10 cellular contexts compared by ENCODE assay signal in the genomic region with DNA sequence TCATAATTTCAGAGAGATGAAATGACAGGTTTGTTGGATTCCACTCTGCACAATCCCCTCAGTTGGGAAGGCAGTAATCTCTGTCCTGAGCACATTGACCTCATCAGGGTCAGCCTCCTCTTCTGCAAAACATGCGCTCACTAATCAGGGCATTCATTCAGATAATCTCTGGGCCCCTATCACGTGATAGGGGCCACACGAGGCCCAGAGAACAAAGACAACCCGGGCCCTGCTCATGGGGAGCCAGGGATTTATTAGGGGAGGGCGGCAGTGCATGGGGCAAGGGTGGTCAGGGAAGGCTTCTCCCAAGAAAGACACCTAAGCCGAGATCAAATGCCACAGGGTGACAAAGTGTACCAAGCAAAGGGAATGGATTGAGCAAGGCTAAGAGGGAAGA. TPM values are rescaled to one million over a fixed set of nuclear protein-coding genes. Genes with fewer than 3 reads are reported as not detected.
DNase-seq lines count a peak whose midpoint lies in the region; ATAC-seq and TF ChIP-seq lines count a peak whose summit lies in the region.
"Had no signal": no experiment of that assay in that cellular context is flagged by ENCODE, and none has a peak within 500 bp of the region (broad histone marks: within the 10 kb centered on the region; RNA-seq: fewer than 3 reads in every experiment).

No MANE protein-coding gene starts in this region.

- H3K27ac Mint-ChIP-seq in stimulated activated naive CD8-positive, alpha-beta T cell treated with anti-CD3 and anti-CD28 coated beads, Interleukin-15, Interleukin-2, amounts not matched to agents 100 ng/mL and 50 ng/mL, for 24 hours: peak overlapping the region; percentile 96
- peak overlapping the region; percentile 62 to 97 (median 94) for H3K27ac Mint-ChIP-seq in brain

- H3K27ac ChIP-seq in mesodermal cell (ENCODE audit: low read depth, low read length, severe bottlenecking): no peak overlapping the region
- H3K27ac ChIP-seq in vagina: peak overlapping the region; percentile 95

- H3K4me1 Mint-ChIP-seq in stimulated activated naive CD8-positive, alpha-beta T cell treated with anti-CD3 and anti-CD28 coated beads, Interleukin-15, Interleukin-2, amounts not matched to agents 100 ng/mL and 50 ng/mL, for 24 hours (ENCODE audit: low read depth): peaks cover 73% of the 10 kb centered on the region
- peaks cover 50% of the 10 kb centered on the region for H3K4me1 Mint-ChIP-seq in brain

- ATAC-seq in stimulated activated naive CD8-positive, alpha-beta T cell treated with anti-CD3 and anti-CD28 coated beads, Interleukin-15, Interleukin-2, amounts not matched to agents 100 U/mL and 50 U/mL, for 24 hours: no peak
- ATAC-seq in HG03432 (IDR thresholded peaks at IDR 0.05; ENCODE audit: unreplicated experiment): no peak

- H3K9me3 ChIP-seq in mesodermal cell (ENCODE audit: control insufficient read depth, low read length): no peaks in the 10 kb centered on the region
- no peaks in the 10 kb centered on the region for H3K9me3 ChIP-seq in vagina

- H3K4me3 Mint-ChIP-seq in stimulated activated naive CD8-positive, alpha-beta T cell treated with anti-CD3 and anti-CD28 coated beads, Interleukin-15, Interleukin-2, amounts not matched to agents 100 ng/mL and 50 ng/mL, for 24 hours: peak overlapping the region; percentile 96
- H3K4me3 Mint-ChIP-seq in brain: peak overlapping the region; percentile 90 to 96 (median 93)

- H3K4me1 ChIP-seq in mesodermal cell (ENCODE audit: control insufficient read depth, insufficient read depth, low read length, poor library complexity, severe bottlenecking) (peaks cover 23% of the 10 kb centered on the region), vagina (peaks cover 55% of the 10 kb centered on the region)

- no peaks in the 10 kb centered on the region for H3K9me3 Mint-ChIP-seq in stimulated activated naive CD8-positive, alpha-beta T cell treated with anti-CD3 and anti-CD28 coated beads, Interleukin-15, Interleukin-2, amounts not matched to agents 100 ng/mL and 50 ng/mL, for 24 hours
- peaks cover 0 to 6% (median 0%) of the 10 kb centered on the region in 5 experiments for H3K9me3 Mint-ChIP-seq in brain

- no peaks in the 10 kb centered on the region for H3K27me3 ChIP-seq in vagina

- H3K36me3 ChIP-seq in mesodermal cell (ENCODE audit: control insufficient read depth, insufficient read depth, low read length) (peaks cover 44% of the 10 kb centered on the region), vagina (no peaks in the 10 kb centered on the region)

- intact Hi-C loops in vagina (cut with DNase I): no loop called here

- H3K36me3 Mint-ChIP-seq in stimulated activated naive CD8-positive, alpha-beta T cell treated with anti-CD3 and anti-CD28 coated beads, Interleukin-15, Interleukin-2, amounts not matched to agents 100 ng/mL and 50 ng/mL, for 24 hours (ENCODE audit: low read depth): peaks cover 41% of the 10 kb centered on the region
- H3K36me3 Mint-ChIP-seq in brain: peaks cover 10% of the 10 kb centered on the region

- peak overlapping the region; percentile 66 for H3K4me3 ChIP-seq in mesodermal cell (ENCODE audit: extremely low read depth, insufficient read depth, low read length, poor library complexity, severe bottlenecking)
- peak overlapping the region; percentile 84 to 89 for H3K4me3 ChIP-seq in vagina

- no peaks in the 10 kb centered on the region for H3K27me3 Mint-ChIP-seq in stimulated activated naive CD8-positive, alpha-beta T cell treated with anti-CD3 and anti-CD28 coated beads, Interleukin-15, Interleukin-2, amounts not matched to agents 100 ng/mL and 50 ng/mL, for 24 hours
- H3K27me3 Mint-ChIP-seq in brain: no peaks in the 10 kb centered on the region

- no peak for TF ChIP-seq POLR2A in vagina (IDR thresholded peaks at IDR 0.05)

- no peak for TF ChIP-seq CTCF in brain (conservative IDR thresholded peaks at IDR 0.05)
- TF ChIP-seq CTCF in vagina (IDR thresholded peaks at IDR 0.05): no peak

- WGBS in mesodermal cell (ENCODE audit: insufficient coverage in 2 of 2), 2 experiments: 94 to 98% methylated on average over 6 of the region's 6 CpGs

- no peak for DNase-seq in stimulated activated naive CD8-positive, alpha-beta T cell treated with anti-CD3 and anti-CD28 coated beads, Interleukin-15, Interleukin-2, amounts not matched to agents 100 U/mL and 50 U/mL, for 24 hours
- no peak for DNase-seq in vagina (ENCODE audit: extremely low spot score in 2 of 2)
- DNase-seq in central memory CD4-positive, alpha-beta T cell: no peak
- no peak for DNase-seq in KG1 (lab: John Stamatoyannopoulos, UW)
- DNase-seq: stimulated activated CD4-positive, alpha-beta T cell treated with anti-CD3 and anti-CD28 coated beads, Interleukin-4, amount 100 ng/mL, for 24 hours had no signal

RNA-seq across cellular contexts. Expression of a gene that starts 1.1 kb away (rescaled TPM):
- 56.6 TPM for polyA plus RNA-seq in brain (ENCODE audit: insufficient read depth, low read depth, low replicate concordance)
- polyA plus RNA-seq in mesodermal cell (2013, experiment 1 of 2): 8.6 TPM
- 9.0 TPM for polyA plus RNA-seq in mesodermal cell (2013, experiment 2 of 2)
- 16.7 TPM for total RNA-seq in vagina

RNA-seq across cellular contexts. Expression of a gene that starts 1.6 kb away (rescaled TPM):
- 385 TPM for polyA plus RNA-seq in brain (ENCODE audit: insufficient read depth, low read depth, low replicate concordance)
- polyA plus RNA-seq in mesodermal cell (2013, experiment 1 of 2): 591 TPM
- 531 TPM for polyA plus RNA-seq in mesodermal cell (2013, experiment 2 of 2)
- 377 TPM for total RNA-seq in vagina

RNA-seq across cellular contexts. Expression of a gene that starts 8.9 kb away (rescaled TPM):
- polyA plus RNA-seq in brain (ENCODE audit: insufficient read depth, low read depth, low replicate concordance): 2.7 TPM
- 15.9 TPM for polyA plus RNA-seq in mesodermal cell (2013, experiment 1 of 2)
- polyA plus RNA-seq in mesodermal cell (2013, experiment 2 of 2): 18.6 TPM
- 6.1 TPM for total RNA-seq in vagina
- total RNA-seq: RPMI7951 had no signal

RNA-seq across cellular contexts. Expression of a gene that starts 15.8 kb away (rescaled TPM):
- 13.2 TPM for polyA plus RNA-seq in brain (ENCODE audit: insufficient read depth, low read depth, low replicate concordance)
- polyA plus RNA-seq in mesodermal cell (2013, experiment 1 of 2): 18.2 TPM
- polyA plus RNA-seq in mesodermal cell (2013, experiment 2 of 2): 23.0 TPM
- total RNA-seq in vagina: 5.9 TPM

RNA-seq across cellular contexts. Expression of a gene that starts 55.2 kb away (rescaled TPM):
- 188 TPM for polyA plus RNA-seq in brain (ENCODE audit: insufficient read depth, low read depth, low replicate concordance)
- 225 TPM for polyA plus RNA-seq in mesodermal cell (2013, experiment 1 of 2)
- polyA plus RNA-seq in mesodermal cell (2013, experiment 2 of 2): 168 TPM
- total RNA-seq in vagina: 326 TPM
- total RNA-seq: RPMI7951 had no signal
